In the genomic region with DNA sequence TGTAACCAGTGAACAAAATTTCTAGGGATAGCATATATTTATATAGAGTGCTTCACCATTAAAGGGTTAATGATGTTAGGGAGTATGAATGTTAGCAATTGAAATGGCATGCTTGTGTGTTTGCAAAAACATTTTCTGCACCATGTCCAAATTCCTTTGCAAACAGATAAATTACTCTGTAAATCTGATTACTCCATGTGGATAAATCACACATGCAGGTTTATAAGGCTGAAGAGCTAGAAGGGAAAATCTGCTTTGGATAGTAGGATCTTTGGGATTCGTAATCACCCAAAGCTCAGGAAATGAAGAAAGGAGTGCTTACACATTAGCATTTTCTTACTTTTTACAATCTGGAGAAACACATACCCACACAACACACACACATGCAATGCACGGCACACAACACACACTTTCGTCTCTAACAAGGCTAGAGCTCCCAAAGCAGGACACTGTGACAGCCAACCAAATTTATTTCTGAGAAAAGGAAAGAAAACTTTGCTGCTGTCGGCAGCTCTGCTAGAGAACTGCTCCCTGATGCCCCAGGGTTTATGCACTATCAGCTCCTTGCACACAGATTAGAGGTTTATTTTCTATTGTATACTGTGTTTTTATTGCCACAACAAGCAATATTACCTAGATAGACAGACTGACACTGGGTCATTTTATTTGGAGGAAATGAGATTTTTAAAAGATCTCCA, we compare ENCODE assay signal across 14 cellular contexts. TPM values are rescaled to one million over a fixed set of nuclear protein-coding genes. Genes with fewer than 3 reads are reported as not detected.
DNase-seq lines count a peak whose midpoint lies in the region; ATAC-seq lines count a peak whose summit lies in the region.
"Had no signal": no experiment of that assay in that cellular context is flagged by ENCODE, and none has a peak within 500 bp of the region (broad histone marks: within the 10 kb centered on the region; RNA-seq: fewer than 3 reads in every experiment).

No MANE protein-coding gene starts in this region.

- H3K4me1 ChIP-seq in adipocyte (ENCODE audit: control insufficient read depth, insufficient read depth, low read length) (peaks cover 21% of the 10 kb centered on the region), iPS-20b (ENCODE audit: insufficient read depth, low read length) (peaks cover 23% of the 10 kb centered on the region)
- H3K4me1 ChIP-seq: Caco-2 had no signal

- H3K36me3 ChIP-seq in adipocyte (ENCODE audit: control insufficient read depth, insufficient read depth, low read length, severe bottlenecking) (no peaks in the 10 kb centered on the region), iPS-20b (ENCODE audit: insufficient read depth, low read depth, low read length) (no peaks in the 10 kb centered on the region)

- peak overlapping the region; percentile 73 for H3K9ac ChIP-seq in adipocyte (ENCODE audit: low read length)
- peak overlapping the region; percentile 42; the same call in 1 of the 2 replicates for H3K9ac ChIP-seq in iPS-20b (ENCODE audit: low read depth, low read length)

- peaks cover 2% of the 10 kb centered on the region for H3K9me3 Mint-ChIP-seq in activated naive CD8-positive, alpha-beta T cell treated with anti-CD3 and anti-CD28 coated beads for 36 hours

- no peaks in the 10 kb centered on the region for H3K36me3 Mint-ChIP-seq in activated naive CD8-positive, alpha-beta T cell treated with anti-CD3 and anti-CD28 coated beads for 36 hours

- no peak for ATAC-seq in GM21423 (IDR thresholded peaks at IDR 0.05; ENCODE audit: unreplicated experiment)
- ATAC-seq: GM12878, left ventricle myocardium superior, Right ventricle myocardium inferior had no signal

- H3K4me3 Mint-ChIP-seq in activated naive CD8-positive, alpha-beta T cell treated with anti-CD3 and anti-CD28 coated beads for 36 hours = no peak overlapping the region

- H3K4me3 ChIP-seq in adipocyte (ENCODE audit: low read length) = peak overlapping the region; percentile 79
- H3K4me3 ChIP-seq in iPS-20b (ENCODE audit: low read length) = peak overlapping the region; percentile 85
- H3K4me3 ChIP-seq: GM12878 had no signal

- DNase-seq in GM04503 (ENCODE audit: low read depth) = peak; percentile 15
- DNase-seq in adipocyte (ENCODE audit: low read depth) = peak; percentile 24
- DNase-seq in retina = peak; percentile 30
- DNase-seq in NOMO-1 (lab: John Stamatoyannopoulos, UW; ENCODE audit: unreplicated experiment in 2 of 2) = no peak
- no peak for DNase-seq in activated naive CD8-positive, alpha-beta T cell treated with anti-CD3 and anti-CD28 coated beads for 36 hours
- no peak for DNase-seq in dedifferentiated amniotic fluid mesenchymal stem cell (ENCODE audit: extremely low spot score)
- DNase-seq: activated CD4-positive, CD25-positive, alpha-beta regulatory T cell; activated T-cell treated with anti-CD3 and anti-CD28 coated beads, Interleukin-2, amount 50 U/mL, for 1 hour; Caco-2; left ventricle myocardium superior had no signal

- no peaks in the 10 kb centered on the region for H3K4me1 Mint-ChIP-seq in activated naive CD8-positive, alpha-beta T cell treated with anti-CD3 and anti-CD28 coated beads for 36 hours

- H3K27me3 ChIP-seq in adipocyte (replicated peaks; ENCODE audit: control insufficient read depth, insufficient read depth, low read length) (no peaks in the 10 kb centered on the region), iPS-20b (ENCODE audit: insufficient read depth, low read length) (peaks cover 17% of the 10 kb centered on the region)

- peaks cover 23% of the 10 kb centered on the region for H3K27me3 Mint-ChIP-seq in activated naive CD8-positive, alpha-beta T cell treated with anti-CD3 and anti-CD28 coated beads for 36 hours

- H3K9me3 ChIP-seq in adipocyte (ENCODE audit: control insufficient read depth, low read length) (no peaks in the 10 kb centered on the region), iPS-20b (ENCODE audit: insufficient read depth, low read depth, low read length) (no peaks in the 10 kb centered on the region)
- H3K9me3 ChIP-seq: Caco-2 had no signal

- no peak overlapping the region for H3K27ac Mint-ChIP-seq in activated naive CD8-positive, alpha-beta T cell treated with anti-CD3 and anti-CD28 coated beads for 36 hours

- H3K27ac ChIP-seq in iPS-20b (ENCODE audit: low read length) = no peak overlapping the region

RNA-seq across cellular contexts. Expression of a gene that starts 2.0 kb away (rescaled TPM):
- not detected for total RNA-seq in activated naive CD8-positive, alpha-beta T cell treated with anti-CD3 and anti-CD28 coated beads for 36 hours
- total RNA-seq: Caco-2 had no signal

Comparison
In these comparisons a context has a peak if more than half of its experiments do, and no peak if none do; other contexts are left out.
1. DNase-seq: peak in GM04503 (single experiment), adipocyte (single experiment) and retina (single experiment); none in NOMO-1 (0 of 2), activated naive CD8-positive, alpha-beta T cell treated with anti-CD3 and anti-CD28 coated beads for 36 hours (single experiment) and dedifferentiated amniotic fluid mesenchymal stem cell (single experiment).